Comparison of ENCODE assay signal across 11 cellular contexts in the genomic region with DNA sequence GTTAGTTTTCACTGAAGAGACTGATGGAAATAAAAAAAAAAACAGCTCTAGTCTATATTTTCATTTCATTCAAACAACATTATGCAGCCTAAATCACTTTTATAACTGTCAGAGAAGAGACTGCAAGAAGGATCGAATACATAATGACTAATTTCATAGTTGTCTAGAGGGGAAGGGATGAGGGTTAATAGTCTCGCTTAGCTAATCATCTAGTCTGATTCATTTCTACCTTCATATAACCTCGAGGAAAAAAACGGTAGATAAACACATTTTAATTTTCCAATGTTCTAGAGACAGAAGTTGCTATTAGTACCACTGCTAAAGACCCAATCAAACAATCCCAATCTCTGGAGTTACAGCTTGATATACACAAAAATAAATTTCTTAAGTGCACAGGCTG. TPM values are rescaled to one million over a fixed set of nuclear protein-coding genes. Genes with fewer than 3 reads are reported as not detected.
DNase-seq lines count a peak whose midpoint lies in the region; ATAC-seq and TF ChIP-seq lines count a peak whose summit lies in the region.
"Had no signal": no experiment of that assay in that cellular context is flagged by ENCODE, and none has a peak within 500 bp of the region (broad histone marks: within the 10 kb centered on the region; RNA-seq: fewer than 3 reads in every experiment).

No MANE protein-coding gene starts in this region.

- in situ Hi-C loops in Caki2 (cut with HindIII; ENCODE audit: low pct_unique_long_range_greater_than_20kb, low sequenced_read_pairs): no loop called here

- no peaks in the 10 kb centered on the region for H3K9me3 ChIP-seq in muscle layer of colon (ENCODE audit: low read length)

- no peaks in the 10 kb centered on the region for H3K27me3 Mint-ChIP-seq in IgD-negative memory B cell
- H3K27me3 Mint-ChIP-seq in brain: peaks cover 3% of the 10 kb centered on the region
- H3K27me3 Mint-ChIP-seq: T-helper 17 cell had no signal

- no peaks in the 10 kb centered on the region for H3K9me3 Mint-ChIP-seq in IgD-negative memory B cell
- H3K9me3 Mint-ChIP-seq in brain: peaks cover 0 to 10% (median 3%) of the 10 kb centered on the region in 5 experiments

- H3K27me3 ChIP-seq in muscle layer of colon (ENCODE audit: control insufficient read depth in 1 of 2, insufficient read depth in 2 of 2, low read length in 2 of 2): no peaks in the 10 kb centered on the region

- H3K36me3 Mint-ChIP-seq in IgD-negative memory B cell (peaks cover 5% of the 10 kb centered on the region), brain (peaks cover 56% of the 10 kb centered on the region)

- peaks cover 6% of the 10 kb centered on the region for H3K36me3 ChIP-seq in muscle layer of colon (ENCODE audit: insufficient read depth, low read length)

- no peak overlapping the region for H3K9ac ChIP-seq in muscle layer of colon (ENCODE audit: low read length)

- H3K27ac Mint-ChIP-seq in IgD-negative memory B cell: peak overlapping the region in 2 of 3 donors; percentile 8 to 50
- peak overlapping the region in 3 of 5 experiments; percentile 6 to 40 (median 34) for H3K27ac Mint-ChIP-seq in brain
- H3K27ac Mint-ChIP-seq: T-helper 17 cell had no signal

- H3K4me1 Mint-ChIP-seq in IgD-negative memory B cell (peaks cover 40 to 43% (median 40%) of the 10 kb centered on the region in 3 donors), brain (peaks cover 59% of the 10 kb centered on the region)

- peak overlapping the region; percentile 2 for H3K27ac ChIP-seq in muscle layer of colon (ENCODE audit: low read depth, low read length)

- TF ChIP-seq CTCF in brain (conservative IDR thresholded peaks at IDR 0.05): no peak

- ATAC-seq in GM19397 (IDR thresholded peaks at IDR 0.05; ENCODE audit: unreplicated experiment): no peak
- ATAC-seq: esophagus mucosa, T-helper 17 cell had no signal

- H3K4me3 Mint-ChIP-seq in IgD-negative memory B cell: peak overlapping the region in 3 of 4 donors; percentile 59 to 87 (median 72)
- peak overlapping the region in 2 of 5 experiments; percentile 84 to 92 for H3K4me3 Mint-ChIP-seq in brain
- H3K4me3 Mint-ChIP-seq: T-helper 17 cell had no signal

- peaks cover 32% of the 10 kb centered on the region for H3K4me1 ChIP-seq in muscle layer of colon (ENCODE audit: insufficient read depth, low read length)

- peak overlapping the region in 1 of 2 donors; percentile 18 for H3K4me3 ChIP-seq in muscle layer of colon (ENCODE audit: low read depth in 1 of 2, low read length in 2 of 2)

- DNase-seq in Caki2 (ENCODE audit: low read depth) (peak; percentile 19), RPMI8226 (no peak), H4 (ENCODE audit: low spot score) (no peak)
- no peak for DNase-seq in stimulated activated CD4-positive, alpha-beta T cell treated with anti-CD3 and anti-CD28 coated beads, Interleukin-4, amount 100 ng/mL, for 4 hours
- DNase-seq: stimulated activated CD4-positive, alpha-beta T cell treated with anti-CD3 and anti-CD28 coated beads, Interleukin-4, amount 100 ng/mL, for 1 hour; T-helper 17 cell had no signal

RNA-seq across cellular contexts. Expression of gene FUBP1, which starts 3.5 kb away (rescaled TPM):
- total RNA-seq in Caki2 (2014; rRNA removed; shearing (Covaris generic); ENCODE audit: low replicate concordance): 149 and 152 TPM in 2 replicates
- polyA plus RNA-seq in IgD-negative memory B cell: 48.2 TPM
- polyA plus RNA-seq in brain (ENCODE audit: insufficient read depth, low read depth, low replicate concordance): 58.2 TPM
- 88.2 and 98.9 TPM in 2 replicates for total RNA-seq in H4 (2014; rRNA removed; shearing (Covaris generic))

RNA-seq across cellular contexts. Expression of gene DNAJB4, which starts 29.4 kb away (rescaled TPM):
- 22.5 and 26.2 TPM in 2 replicates for total RNA-seq in Caki2 (2014; rRNA removed; shearing (Covaris generic); ENCODE audit: low replicate concordance)
- polyA plus RNA-seq in IgD-negative memory B cell (7.3 TPM), brain (ENCODE audit: insufficient read depth, low read depth, low replicate concordance) (8.7 TPM)
- total RNA-seq in H4 (2014; rRNA removed; shearing (Covaris generic)): 18.3 and 23.8 TPM in 2 replicates
